In the genomic region with DNA sequence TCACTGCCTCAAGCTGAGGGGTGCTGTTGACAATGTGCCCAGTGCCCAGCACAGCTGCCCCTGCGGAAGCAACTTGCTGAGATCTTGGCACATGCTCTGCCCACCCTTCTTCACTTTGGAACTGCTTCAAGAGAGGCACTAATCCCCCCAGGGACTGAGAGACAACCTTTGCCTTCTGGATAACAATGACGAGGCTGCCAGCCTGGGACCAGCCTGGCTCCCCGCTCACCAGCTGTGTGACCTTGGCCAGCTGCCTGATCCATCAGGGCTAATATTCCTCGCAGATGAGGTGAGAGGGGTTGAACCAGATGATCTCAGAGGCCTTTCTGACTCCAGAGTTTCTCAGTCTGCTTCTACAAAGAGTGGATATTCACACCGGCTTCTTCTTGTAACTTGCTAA, we compare ENCODE assay signal across 20 cellular contexts.
DNase-seq lines count a peak whose midpoint lies in the region; ATAC-seq, FAIRE-seq and TF ChIP-seq lines count a peak whose summit lies in the region.
"Had no signal": no experiment of that assay in that cellular context is flagged by ENCODE, and none has a peak within 500 bp of the region (broad histone marks: within the 10 kb centered on the region; RNA-seq: fewer than 3 reads in every experiment).

No MANE protein-coding gene starts in this region.

- CTCF ChIA-PET in activated naive CD4-positive, alpha-beta T cell treated with anti-CD3 and anti-CD28 coated beads, Interleukin-2, amount 10 ng/mL, durations not matched to agents 7 days and 5 days (lab: Charles Lee): no interaction called here

- H3K27me3 ChIP-seq in body of pancreas (no peaks in the 10 kb centered on the region), stomach (no peaks in the 10 kb centered on the region)
- H3K27me3 ChIP-seq: suprapubic skin had no signal

- intact Hi-C loops in body of pancreas (cut with DNase I): loop anchor here (10.0 kb wide), 1 partner anchor 63 kb away; no protein-coding TSS in a partner anchor
- intact Hi-C loops in stomach (cut with DNase I; ENCODE audit: low total_unique reads): no loop called here

- FAIRE-seq in D721Med (lab: Jason Lieb, UNC): no peak
- FAIRE-seq: astrocyte, GM12891 had no signal

- H3K9me3 Mint-ChIP-seq in activated naive CD4-positive, alpha-beta T cell treated with anti-CD3 and anti-CD28 coated beads, Interleukin-2, amount 10 ng/mL, durations not matched to agents 7 days and 5 days: no peaks in the 10 kb centered on the region

- no peaks in the 10 kb centered on the region for H3K36me3 Mint-ChIP-seq in activated naive CD4-positive, alpha-beta T cell treated with anti-CD3 and anti-CD28 coated beads, Interleukin-2, amount 10 ng/mL, durations not matched to agents 7 days and 5 days

- no peak overlapping the region for H3K4me3 Mint-ChIP-seq in activated naive CD4-positive, alpha-beta T cell treated with anti-CD3 and anti-CD28 coated beads, Interleukin-2, amount 10 ng/mL, durations not matched to agents 7 days and 5 days

- TF ChIP-seq CTCF in body of pancreas (IDR thresholded peaks at IDR 0.05): no peak
- TF ChIP-seq CTCF in D721Med (IDR thresholded peaks at IDR 0.05; ENCODE audit: insufficient read depth, missing control alignments): no peak
- no peak for TF ChIP-seq CTCF in stomach (IDR thresholded peaks at IDR 0.05)

- H3K27ac ChIP-seq in body of pancreas (peak overlapping the region; percentile 58 to 69 (median 65)), stomach (no peak overlapping the region)
- H3K27ac ChIP-seq: coronary artery, suprapubic skin had no signal

- H3K4me1 Mint-ChIP-seq in activated naive CD4-positive, alpha-beta T cell treated with anti-CD3 and anti-CD28 coated beads, Interleukin-2, amount 10 ng/mL, durations not matched to agents 7 days and 5 days: peaks cover 12% of the 10 kb centered on the region

- ATAC-seq in body of pancreas (peak; percentile 85), GM18867 (IDR thresholded peaks at IDR 0.05; ENCODE audit: unreplicated experiment) (no peak)

- H3K4me3 ChIP-seq in body of pancreas: no peak overlapping the region
- H3K4me3 ChIP-seq in stomach: no peak overlapping the region
- H3K4me3 ChIP-seq: coronary artery, suprapubic skin had no signal

- no peak overlapping the region for H3K27ac Mint-ChIP-seq in activated naive CD4-positive, alpha-beta T cell treated with anti-CD3 and anti-CD28 coated beads, Interleukin-2, amount 10 ng/mL, durations not matched to agents 7 days and 5 days

- peak; percentile 95 for DNase-seq in DMS 273 (lab: John Stamatoyannopoulos, UW; ENCODE audit: unreplicated experiment)
- peak; percentile 60 for DNase-seq in NCI-H2171 (lab: John Stamatoyannopoulos, UW)
- peak; percentile 75 to 89 (median 84) for DNase-seq in body of pancreas
- peak; percentile 83 for DNase-seq in myocyte (ENCODE audit: low read depth)
- no peak for DNase-seq in activated naive CD4-positive, alpha-beta T cell treated with anti-CD3 and anti-CD28 coated beads, Interleukin-2, amount 10 ng/mL, durations not matched to agents 7 days and 5 days
- DNase-seq in D721Med (ENCODE audit: insufficient read length, low spot score): no peak
- no peak for DNase-seq in stomach
- DNase-seq: activated CD4-positive, alpha-beta T cell treated with anti-CD3 and anti-CD28 coated beads for 4 hours; Caco-2; foreskin melanocyte; GF-D8; H7; KBM-7; NCI-H226; T1000 had no signal

- 32 to 41% methylated on average over 4 to 5 of the region's 5 CpGs for WGBS in body of pancreas, 2 donors
- WGBS in stomach, 5 donors: 56 to 71% (median 58%) methylated on average over 3 to 5 of the region's 5 CpGs

- no peak for TF ChIP-seq EP300 in stomach (IDR thresholded peaks at IDR 0.05)

- H3K36me3 ChIP-seq in body of pancreas (replicated peaks in 1 of 2; ENCODE audit: insufficient read depth in 1 of 2, low read depth in 2 of 2) (no peaks in the 10 kb centered on the region), stomach (peaks cover 0 to 4% (median 0%) of the 10 kb centered on the region in 4 donors)
- H3K36me3 ChIP-seq: suprapubic skin had no signal

- peaks cover 6% of the 10 kb centered on the region for H3K27me3 Mint-ChIP-seq in activated naive CD4-positive, alpha-beta T cell treated with anti-CD3 and anti-CD28 coated beads, Interleukin-2, amount 10 ng/mL, durations not matched to agents 7 days and 5 days

- peaks cover 40% of the 10 kb centered on the region for H3K4me1 ChIP-seq in body of pancreas
- peaks cover 0 to 33% (median 16%) of the 10 kb centered on the region in 4 donors for H3K4me1 ChIP-seq in stomach
- H3K4me1 ChIP-seq: Caco-2 had no signal

- H3K9me3 ChIP-seq in body of pancreas: no peaks in the 10 kb centered on the region
- H3K9me3 ChIP-seq in stomach: no peaks in the 10 kb centered on the region
- H3K9me3 ChIP-seq: Caco-2, suprapubic skin had no signal

- TF ChIP-seq POLR2A in body of pancreas (IDR thresholded peaks at IDR 0.05) (no peak), stomach (IDR thresholded peaks at IDR 0.05) (no peak)

Comparison
In these comparisons a context has a peak if more than half of its experiments do, and no peak if none do; other contexts are left out.
1. DNase-seq: peak in DMS 273 (single experiment), NCI-H2171 (single experiment), body of pancreas (4 of 4) and myocyte (single experiment); none in activated naive CD4-positive, alpha-beta T cell treated with anti-CD3 and anti-CD28 coated beads, Interleukin-2, amount 10 ng/mL, durations not matched to agents 7 days and 5 days (single experiment), D721Med (single experiment) and stomach (single experiment).
2. H3K27ac ChIP-seq: peak in body of pancreas (4 of 4); none in stomach (0 of 5).